Comparison of ENCODE assay signal across 9 cellular contexts in the genomic region with DNA sequence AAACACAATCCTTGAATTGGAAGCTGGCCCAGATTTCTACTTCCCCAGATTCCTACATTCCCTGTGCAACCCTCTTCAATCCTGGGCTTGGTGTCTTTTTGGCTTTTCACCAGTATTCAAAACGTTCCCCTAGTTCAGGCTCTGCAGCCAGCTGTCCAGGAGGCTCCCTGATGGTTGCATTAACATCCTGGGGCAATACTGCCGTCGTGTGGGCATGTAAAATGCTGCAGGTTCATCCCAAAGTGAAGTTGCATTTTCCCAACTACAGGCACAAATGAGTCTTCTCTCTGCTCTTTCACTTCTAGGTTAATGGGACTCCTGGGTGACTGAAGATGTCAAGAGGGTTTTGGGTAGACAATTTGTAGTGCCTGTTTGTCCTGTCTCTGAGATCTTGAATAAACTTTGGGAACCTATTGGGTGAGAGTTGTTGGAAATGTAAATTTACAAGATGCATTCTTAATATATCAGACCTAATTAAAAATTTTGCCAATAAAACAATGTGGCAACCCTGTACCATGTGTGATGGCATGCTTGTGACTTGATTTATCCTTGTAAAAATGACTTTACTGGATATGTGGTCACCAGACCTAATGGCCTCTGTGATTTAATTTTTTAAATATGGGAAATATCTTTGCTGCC. TPM values are rescaled to one million over a fixed set of nuclear protein-coding genes. Genes with fewer than 3 reads are reported as not detected.
DNase-seq lines count a peak whose midpoint lies in the region; ATAC-seq lines count a peak whose summit lies in the region.
"Had no signal": no experiment of that assay in that cellular context is flagged by ENCODE, and none has a peak within 500 bp of the region (broad histone marks: within the 10 kb centered on the region; RNA-seq: fewer than 3 reads in every experiment).

No MANE protein-coding gene starts in this region.

- H3K4me3 ChIP-seq in SJCRH30, result no peak overlapping the region

- H3K27ac ChIP-seq in SJCRH30, result no peak overlapping the region

- H3K4me1 ChIP-seq in SJCRH30, result no peaks in the 10 kb centered on the region

- no peaks in the 10 kb centered on the region; the same call in 1 of the 2 replicates for H3K9me3 ChIP-seq in SJCRH30 (replicated peaks)

- no peaks in the 10 kb centered on the region for H3K27me3 ChIP-seq in SJCRH30

- peak; percentile 22 for DNase-seq in COLO668 (lab: John Stamatoyannopoulos, UW; ENCODE audit: unreplicated experiment)
- peak; percentile 67 for DNase-seq in H4 (ENCODE audit: low spot score)
- peak; percentile 45 to 76 for DNase-seq in SJCRH30
- peak; percentile 65 for DNase-seq in iPS-NIHi11 (ENCODE audit: low spot score)
- DNase-seq in KG1 (lab: John Stamatoyannopoulos, UW), result no peak

- no peaks in the 10 kb centered on the region for H3K36me3 ChIP-seq in SJCRH30

- ATAC-seq in GM18519 (IDR thresholded peaks at IDR 0.05; ENCODE audit: low FRiP score, unreplicated experiment) (no peak), HG03354 (IDR thresholded peaks at IDR 0.05; ENCODE audit: poor library complexity, severe bottlenecking, unreplicated experiment) (no peak), GM19467 (IDR thresholded peaks at IDR 0.05; ENCODE audit: unreplicated experiment) (no peak)

RNA-seq across cellular contexts. Expression of a gene that starts 28.6 kb away (rescaled TPM):
- not detected in 2 replicates for total RNA-seq in H4 (2014; rRNA removed; shearing (Covaris generic))
- not detected in 2 replicates for total RNA-seq in SJCRH30 (2014; rRNA removed; shearing (Covaris generic))
- total RNA-seq: glomerular endothelial cell had no signal
